In the genomic region with DNA sequence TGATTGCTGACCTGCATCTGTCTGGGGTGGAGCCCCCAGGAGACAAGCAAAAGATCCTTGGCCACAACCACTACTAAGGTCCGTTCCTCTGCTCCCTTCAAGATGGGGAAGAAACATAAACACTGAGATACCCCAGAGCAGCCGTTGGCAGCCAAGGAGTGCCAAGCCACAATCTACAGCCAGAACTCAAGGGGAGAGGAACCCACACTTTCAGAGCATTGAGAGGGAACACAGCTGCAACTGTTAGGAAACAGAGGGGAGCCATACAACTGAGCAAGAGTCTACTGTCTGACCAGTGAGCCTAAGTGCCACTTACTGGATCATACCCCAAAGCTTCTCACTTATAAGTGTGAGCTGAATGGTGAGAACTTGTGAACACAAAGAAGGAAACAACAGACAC, we compare ENCODE assay signal across 24 cellular contexts.
"Had no signal": no experiment of that assay in that cellular context is flagged by ENCODE, and none has a peak within 500 bp of the region (broad histone marks: within the 10 kb centered on the region; RNA-seq: fewer than 3 reads in every experiment).

No MANE protein-coding gene starts in this region.

- FAIRE-seq: islet of Langerhans, kidney had no signal

- H3K9me3 ChIP-seq: left lung, lower lobe of right lung, neutrophil, ovary, right atrium auricular region, right lobe of liver, tibial nerve, uterus had no signal

- H3K4me1 ChIP-seq: left lung, lower lobe of right lung, right atrium auricular region, right lobe of liver, tibial nerve, uterus had no signal

- ATAC-seq: left colon; left lung; lower lobe of right lung; naive thymus-derived CD8-positive, alpha-beta T cell; right lobe of liver; stimulated activated memory B cell treated with anti-CD40 and anti-IgM and Interleukin-4, amounts not matched to agents 10 μg/mL and 1 μg/mL and 100 μg/mL, for 72 hours; stimulated activated naive CD8-positive, alpha-beta T cell treated with anti-CD3 and anti-CD28 coated beads, Interleukin-15, amount 100 ng/mL, for 72 hours had no signal

- H3K27ac ChIP-seq: left lung, lower lobe of right lung, neutrophil, ovary, right atrium auricular region, right lobe of liver, tibial nerve, uterus had no signal

- H3K4me3 ChIP-seq: left lung, lower lobe of right lung, ovary, right atrium auricular region, right lobe of liver, smooth muscle cell, tibial nerve, uterus had no signal

- H3K36me3 ChIP-seq: left lung, lower lobe of right lung, neutrophil, ovary, right atrium auricular region, right lobe of liver, tibial nerve, uterus had no signal

- H3K27me3 ChIP-seq: left lung, neutrophil, ovary, right atrium auricular region, right lobe of liver, tibial nerve, uterus had no signal

- H3K4me2 ChIP-seq: smooth muscle cell had no signal

- DNase-seq: kidney; left colon; left lung; lower lobe of right lung; mammary epithelial cell; mesenchymal stem cell; naive thymus-derived CD8-positive, alpha-beta T cell; occipital lobe; ovary; right lobe of liver; stimulated activated CD4-positive, alpha-beta T cell treated with anti-CD3 and anti-CD28 coated beads, Interleukin-1b, Interleukin-23, amount 100 ng/mL, for 48 hours; stimulated activated CD4-positive, alpha-beta T cell treated with anti-CD3 and anti-CD28 coated beads, Interleukin-2, amount 100 ng/mL, for 48 hours; stimulated activated CD4-positive, alpha-beta T cell treated with anti-CD3 and anti-CD28 coated beads, Interleukin-4, amount 100 ng/mL, for 4 hours; stimulated activated CD8-positive, alpha-beta memory T cell treated with anti-CD3 and anti-CD28 coated beads, Interleukin-4, amount 100 ng/mL, for 48 hours; stimulated activated naive CD4-positive, alpha-beta T cell treated with Interleukin-2 at 50 U/mL for 16 hours; stimulated activated naive CD8-positive, alpha-beta T cell treated with anti-CD3 and anti-CD28 coated beads, Interleukin-15, amount 100 ng/mL, for 72 hours; substantia nigra; uterus had no signal
